ENCODE assay signal across 11 cellular contexts in the genomic region with DNA sequence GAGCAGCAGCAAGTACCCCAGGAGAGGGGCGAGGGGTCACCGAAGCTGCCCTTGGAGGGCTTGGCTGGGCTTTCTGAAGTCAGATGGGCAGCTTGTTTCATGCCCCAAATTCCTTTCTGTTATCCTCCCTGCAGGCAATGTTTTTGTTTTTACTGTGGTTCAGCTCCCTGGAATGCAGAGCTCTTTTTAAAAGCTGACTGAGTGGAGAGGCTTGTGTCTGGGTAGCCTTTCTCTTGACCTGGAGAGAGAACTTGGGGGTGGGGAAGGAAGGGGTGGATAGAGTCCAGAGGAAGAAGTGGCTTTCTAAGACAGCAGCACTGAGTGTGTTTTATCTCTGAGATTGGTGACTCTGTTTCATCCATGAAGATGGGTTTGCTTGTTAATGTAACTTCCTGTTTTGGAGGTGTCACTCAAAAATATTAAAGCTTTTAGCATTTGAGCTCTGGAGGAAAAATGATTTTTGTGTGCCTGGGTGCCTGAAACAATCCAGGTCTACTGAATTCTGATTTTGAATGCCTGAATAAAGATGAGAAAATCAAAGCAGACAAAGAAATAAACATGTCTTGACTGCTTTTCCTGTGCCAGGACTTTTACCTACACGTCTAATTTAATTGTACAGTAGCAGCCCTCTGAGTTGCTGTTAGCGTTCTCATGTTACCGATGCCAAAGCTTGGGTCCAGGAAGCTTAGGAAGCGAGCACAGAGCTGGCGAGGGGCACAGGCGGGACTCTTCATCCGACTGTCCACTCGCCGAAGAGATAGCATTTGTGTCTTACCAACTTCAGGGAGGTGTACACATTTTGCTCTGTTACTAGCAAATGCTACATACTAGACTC.
DNase-seq lines count a peak whose midpoint lies in the region; ATAC-seq and TF ChIP-seq lines count a peak whose summit lies in the region.
"Had no signal": no experiment of that assay in that cellular context is flagged by ENCODE, and none has a peak within 500 bp of the region (broad histone marks: within the 10 kb centered on the region; RNA-seq: fewer than 3 reads in every experiment).

No MANE protein-coding gene starts in this region.

- H3K27ac Mint-ChIP-seq in MCF 10A (ENCODE audit: low read depth, unreplicated experiment) (peak overlapping the region; percentile 43), endothelial cell (ENCODE audit: unreplicated experiment) (no peak overlapping the region)

- no peaks in the 10 kb centered on the region for H3K4me1 ChIP-seq in breast epithelium
- peaks cover 30% of the 10 kb centered on the region for H3K4me1 ChIP-seq in iPS-20b (ENCODE audit: insufficient read depth, low read length)

- H3K4me1 Mint-ChIP-seq in MCF 10A (ENCODE audit: insufficient read depth, unreplicated experiment) (peaks cover 20% of the 10 kb centered on the region), endothelial cell (ENCODE audit: unreplicated experiment) (peaks cover 16% of the 10 kb centered on the region)

- no peak for TF ChIP-seq POLR2A in breast epithelium (IDR thresholded peaks at IDR 0.05)

- POLR2A ChIA-PET in MCF 10A (lab: Yijun Ruan, JAX) = interaction anchor here (0.7 kb wide), 1 partner anchor 11 kb away, joined by 3 read pairs; no protein-coding TSS in a partner anchor

- H3K36me3 Mint-ChIP-seq in MCF 10A (ENCODE audit: insufficient read depth, unreplicated experiment) = no peaks in the 10 kb centered on the region
- H3K36me3 Mint-ChIP-seq in endothelial cell (ENCODE audit: low read depth, unreplicated experiment) = no peaks in the 10 kb centered on the region

- DNase-seq in MCF 10A (ENCODE audit: unreplicated experiment) = peak; percentile 59
- DNase-seq in breast epithelium (ENCODE audit: low spot score in 2 of 2) = no peak
- DNase-seq in amniotic epithelial cell (ENCODE audit: low read depth) = peak; percentile 61
- DNase-seq in endothelial cell (ENCODE audit: low spot score) = no peak
- no peak for DNase-seq in left lobe of liver (ENCODE audit: low spot score)
- DNase-seq in ureter (ENCODE audit: low spot score) = no peak
- no peak for DNase-seq in stimulated activated CD4-positive, alpha-beta T cell treated with anti-CD3 and anti-CD28 coated beads, Interleukin-4, amount 100 ng/mL, for 4 hours
- DNase-seq: NCI-H1105 had no signal

- H3K4me3 Mint-ChIP-seq in MCF 10A (ENCODE audit: unreplicated experiment) = no peak overlapping the region
- no peak overlapping the region for H3K4me3 Mint-ChIP-seq in endothelial cell (ENCODE audit: unreplicated experiment)
- H3K4me3 Mint-ChIP-seq: neural crest cell had no signal

- H3K9me3 ChIP-seq in breast epithelium (no peaks in the 10 kb centered on the region), iPS-20b (ENCODE audit: insufficient read depth, low read depth, low read length) (no peaks in the 10 kb centered on the region)
- H3K9me3 ChIP-seq: BLaER1 treated with 17β-estradiol and CSF1 and Interleukin-3, amounts not matched to agents 10 nM and 100 nM had no signal

- H3K27ac ChIP-seq in breast epithelium (no peak overlapping the region), iPS-20b (ENCODE audit: low read length) (no peak overlapping the region)
- H3K27ac ChIP-seq: BLaER1 treated with 17β-estradiol and CSF1 and Interleukin-3, amounts not matched to agents 10 nM and 100 nM had no signal

- TF ChIP-seq CTCF in MCF 10A (IDR thresholded peaks at IDR 0.05; ENCODE audit: unreplicated experiment) (no peak), breast epithelium (IDR thresholded peaks at IDR 0.05) (no peak), endothelial cell (IDR thresholded peaks at IDR 0.05; ENCODE audit: unreplicated experiment) (no peak)

- no peaks in the 10 kb centered on the region for H3K27me3 ChIP-seq in breast epithelium
- no peaks in the 10 kb centered on the region for H3K27me3 ChIP-seq in iPS-20b (ENCODE audit: insufficient read depth, low read length)
- H3K27me3 ChIP-seq: BLaER1 treated with 17β-estradiol and CSF1 and Interleukin-3, amounts not matched to agents 10 nM and 100 nM had no signal

- no TSS peak for BruUV-seq in MCF 10A (replicated peaks; lab: Mats Ljungman, UMichigan)

- H3K4me3 ChIP-seq in breast epithelium = no peak overlapping the region
- peak overlapping the region; percentile 59 for H3K4me3 ChIP-seq in iPS-20b (ENCODE audit: low read length)
- H3K4me3 ChIP-seq: BLaER1 treated with 17β-estradiol and CSF1 and Interleukin-3, amounts not matched to agents 10 nM and 100 nM had no signal

- H3K9me3 Mint-ChIP-seq in MCF 10A (ENCODE audit: unreplicated experiment) = no peaks in the 10 kb centered on the region
- H3K9me3 Mint-ChIP-seq in endothelial cell (ENCODE audit: unreplicated experiment) = no peaks in the 10 kb centered on the region

- H3K27me3 Mint-ChIP-seq in MCF 10A (ENCODE audit: insufficient read depth, unreplicated experiment) = no peaks in the 10 kb centered on the region
- peaks cover 5% of the 10 kb centered on the region for H3K27me3 Mint-ChIP-seq in endothelial cell (ENCODE audit: unreplicated experiment)

- CTCF ChIA-PET in MCF 10A (lab: Yijun Ruan, JAX) = interaction anchor here (0.6 to 1.1 kb wide), 3 partner anchors 13 to 39 kb away, joined by 3 to 4 read pairs (median 3); no protein-coding TSS in a partner anchor

- peak overlapping the region; percentile 64 for H3K9ac ChIP-seq in iPS-20b (ENCODE audit: low read depth, low read length)
- H3K9ac ChIP-seq: BLaER1 treated with 17β-estradiol and CSF1 and Interleukin-3, amounts not matched to agents 10 nM and 100 nM had no signal

- no peak for ATAC-seq in left lobe of liver

- intact Hi-C loops in MCF 10A (cut with micrococcal nuclease) = no loop called here
- intact Hi-C loops in breast epithelium (cut with DNase I; ENCODE audit: low total_unique reads) = no loop called here

- no peaks in the 10 kb centered on the region for H3K36me3 ChIP-seq in breast epithelium
- no peaks in the 10 kb centered on the region for H3K36me3 ChIP-seq in iPS-20b (ENCODE audit: insufficient read depth, low read depth, low read length)
- H3K36me3 ChIP-seq: BLaER1 treated with 17β-estradiol and CSF1 and Interleukin-3, amounts not matched to agents 10 nM and 100 nM had no signal

Comparison
In these comparisons a context has a peak if more than half of its experiments do, and no peak if none do; other contexts are left out.
1. DNase-seq: peak in MCF 10A (single experiment) and amniotic epithelial cell (single experiment); none in breast epithelium (0 of 2), endothelial cell (single experiment), left lobe of liver (single experiment), ureter (single experiment) and stimulated activated CD4-positive, alpha-beta T cell treated with anti-CD3 and anti-CD28 coated beads, Interleukin-4, amount 100 ng/mL, for 4 hours (0 of 2).